ENCODE assay signal across 8 cellular contexts in genomic region chr18:26470011-26470637, GRCh38.
DNase-seq lines count a peak whose midpoint lies in the region; ATAC-seq, FAIRE-seq and TF ChIP-seq lines count a peak whose summit lies in the region.

No MANE protein-coding gene starts in this region.

- no peak for TF ChIP-seq EP300 in HepG2 (IDR thresholded peaks at IDR 0.05; ENCODE audit: low read depth in 2 of 2, low read length in 2 of 2)
- no peak for TF ChIP-seq EP300 in HepG2 (CRISPR knock-in tag; IDR thresholded peaks at IDR 0.05; ENCODE audit: borderline replicate concordance)

- CTCF ChIA-PET in HepG2 (lab: Yijun Ruan, JAX; ENCODE audit: low intra/inter-chr PET ratio, low total read pairs), result no interaction called here

- no peak for FAIRE-seq in HepG2 (lab: Jason Lieb, UNC)

- H3K4me3 ChIP-seq in astrocyte of the cerebellum (ENCODE audit: low read depth, low read length), result no peak overlapping the region
- no peak overlapping the region for H3K4me3 ChIP-seq in HepG2 (replicated peaks in 1 of 3; ENCODE audit: insufficient read depth in 1 of 3, low read depth in 2 of 3, low read length in 3 of 3)

- no peaks in the 10 kb centered on the region for H3K79me2 ChIP-seq in HepG2 (ENCODE audit: insufficient read depth, low read length)

- no peaks in the 10 kb centered on the region for H3K4me1 ChIP-seq in HepG2 (ENCODE audit: insufficient read depth, low read length)

- ATAC-seq in GM21360 (IDR thresholded peaks at IDR 0.05; ENCODE audit: unreplicated experiment), result peak; percentile 81
- ATAC-seq in HG03442 (IDR thresholded peaks at IDR 0.05; ENCODE audit: unreplicated experiment), result peak; percentile 86
- ATAC-seq in HepG2, result no peak

- no peak for TF ChIP-seq POLR2A in HepG2 (IDR thresholded peaks at IDR 0.05; ENCODE audit: insufficient read depth in 1 of 2, low read depth in 2 of 2, low read length in 2 of 2)

- DNase-seq in DMS79 (lab: John Stamatoyannopoulos, UW), result peak; percentile 82
- peak; percentile 74 for DNase-seq in astrocyte of the cerebellum (ENCODE audit: low read depth)
- DNase-seq in HepG2 (ENCODE audit: low spot score), result no peak
- DNase-seq in foreskin melanocyte, result no peak
- DNase-seq in activated CD8-positive, alpha-beta memory T cell treated with anti-CD3 and anti-CD28 coated beads for 24 hours, result no peak
- DNase-seq in activated CD4-positive, alpha-beta T cell treated with anti-CD3 and anti-CD28 coated beads, Interleukin-2, amount 50 U/mL, for 1 hour, result no peak

- H3K4me2 ChIP-seq in HepG2 (ENCODE audit: low read depth, low read length), result no peak overlapping the region

- H3K9me3 ChIP-seq in HepG2 (ENCODE audit: low read length), result no peaks in the 10 kb centered on the region

- in situ Hi-C loops in astrocyte of the cerebellum (cut with HindIII; ENCODE audit: low sequenced_read_pairs), result no loop called here
- in situ Hi-C loops in HepG2 (cut with HindIII; ENCODE audit: extremely low pct_ligation_motif_present, low pct_unique_long_range_greater_than_20kb), result no loop called here

- no TSS peak for BruUV-seq in HepG2 (replicated peaks; lab: Mats Ljungman, UMichigan)

- H3K36me3 ChIP-seq in HepG2 (replicated peaks in 1 of 2; ENCODE audit: control insufficient read depth in 1 of 2, insufficient read depth in 2 of 2, low read length in 2 of 2), result no peaks in the 10 kb centered on the region

- no peak for TF ChIP-seq RAD21 in HepG2 (CRISPR knock-in tag; IDR thresholded peaks at IDR 0.05)

- H2AFZ ChIP-seq in HepG2 (ENCODE audit: low read length), result no peak overlapping the region

- 78% methylated on average over 10 of the region's 10 CpGs for WGBS in HepG2 (ENCODE audit: low lambda C conversion rate)

- no peak overlapping the region for H3K27ac ChIP-seq in HepG2 (ENCODE audit: extremely low read length, insufficient read depth, low read length)

- H3K27me3 ChIP-seq in HepG2 (ENCODE audit: control insufficient read depth in 1 of 2, insufficient read depth in 2 of 2, low read length in 2 of 2), result no peaks in the 10 kb centered on the region

- intact Hi-C loops in HepG2 (cut with micrococcal nuclease; ENCODE audit: unreplicated experiment), result no loop called here

- TF ChIP-seq CTCF in astrocyte of the cerebellum (IDR thresholded peaks at IDR 0.05; ENCODE audit: low read depth, low read length, missing control alignments) (no peak), HepG2 (CRISPR knock-in tag; IDR thresholded peaks at IDR 0.05) (no peak)

- H4K20me1 ChIP-seq in HepG2 (ENCODE audit: insufficient read depth, low read length), result no peaks in the 10 kb centered on the region

- no peak overlapping the region for H3K9ac ChIP-seq in HepG2 (ENCODE audit: insufficient read depth, low read depth, low read length)

- POLR2A ChIA-PET in HepG2 (lab: Yijun Ruan, JAX), result no interaction called here

TF ChIP-seq in HepG2, 621 proteins besides CTCF, POLR2A, EP300 and RAD21:
- TF ChIP-seq ZNF839 (CRISPR knock-in tag; IDR thresholded peaks at IDR 0.05; ENCODE audit: borderline replicate concordance) (no peak), RXRA (CRISPR knock-in tag; IDR thresholded peaks at IDR 0.05) (no peak), ZNF460 (CRISPR knock-in tag; IDR thresholded peaks at IDR 0.05; ENCODE audit: borderline replicate concordance) (no peak), TFDP1 (CRISPR knock-in tag; IDR thresholded peaks at IDR 0.05; ENCODE audit: borderline replicate concordance) (no peak)

Comparison
In these comparisons a context has a peak if more than half of its experiments do, and no peak if none do; other contexts are left out.
1. DNase-seq: peak in DMS79 (single experiment) and astrocyte of the cerebellum (single experiment); none in HepG2 (single experiment), foreskin melanocyte (single experiment), activated CD8-positive, alpha-beta memory T cell treated with anti-CD3 and anti-CD28 coated beads for 24 hours (single experiment) and activated CD4-positive, alpha-beta T cell treated with anti-CD3 and anti-CD28 coated beads, Interleukin-2, amount 50 U/mL, for 1 hour (single experiment).